Comparison of ENCODE assay signal across 16 cellular contexts in the genomic region with DNA sequence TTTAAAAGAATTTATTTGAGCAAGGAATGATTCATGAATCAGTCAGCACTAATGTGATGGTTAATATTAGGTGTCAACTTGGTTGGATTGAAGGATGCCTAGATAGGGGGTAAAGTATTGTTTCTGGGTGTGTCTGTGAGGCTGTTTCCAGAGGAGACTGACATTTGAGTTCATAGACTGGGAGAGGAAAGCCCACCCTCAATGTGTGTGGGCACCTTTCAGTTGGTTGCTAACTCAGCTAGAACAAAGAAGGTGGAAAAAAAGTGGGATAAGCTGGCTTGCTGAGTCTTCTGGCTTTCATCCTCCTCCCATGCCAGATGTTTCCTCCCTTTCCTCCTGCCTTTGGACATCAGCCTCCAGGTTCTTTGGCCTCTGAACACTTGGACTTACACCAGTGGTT. TPM values are rescaled to one million over a fixed set of nuclear protein-coding genes. Genes with fewer than 3 reads are reported as not detected.
DNase-seq lines count a peak whose midpoint lies in the region; ATAC-seq, FAIRE-seq and TF ChIP-seq lines count a peak whose summit lies in the region.
"Had no signal": no experiment of that assay in that cellular context is flagged by ENCODE, and none has a peak within 500 bp of the region (broad histone marks: within the 10 kb centered on the region; RNA-seq: fewer than 3 reads in every experiment).

No MANE protein-coding gene starts in this region.

- CTCF ChIA-PET in CD4-positive, alpha-beta T cell (lab: Charles Lee) = interaction anchor here (2.6 kb wide), 1 partner anchor 56 kb away, joined by 7 read pairs; no protein-coding TSS in a partner anchor
- CTCF ChIA-PET in Calu3 (lab: Charles Lee) = no interaction called here

- H3K27ac ChIP-seq in CD4-positive, alpha-beta T cell (ENCODE audit: low read depth, low read length) = no peak overlapping the region
- H3K27ac ChIP-seq in keratinocyte (ENCODE audit: control insufficient read depth, insufficient read depth, low read length) = peak overlapping the region; percentile 89
- no peak overlapping the region for H3K27ac ChIP-seq in left lung

- H3K4me3 Mint-ChIP-seq in CD4-positive, alpha-beta T cell = no peak overlapping the region
- H3K4me3 Mint-ChIP-seq in Calu3 (ENCODE audit: low read depth, unreplicated experiment) = no peak overlapping the region

- peak overlapping the region; percentile 25 for H3K4me2 ChIP-seq in keratinocyte (ENCODE audit: control insufficient read depth, extremely low read depth, insufficient read depth, low read depth, low read length)

- peak overlapping the region; percentile 74 for H3K27ac Mint-ChIP-seq in CD4-positive, alpha-beta T cell
- peak overlapping the region; percentile 87 for H3K27ac Mint-ChIP-seq in Calu3 (ENCODE audit: unreplicated experiment)

- peak overlapping the region; percentile 53 for H2AFZ ChIP-seq in keratinocyte (ENCODE audit: control insufficient read depth, low read length)

- POLR2A ChIA-PET in CD4-positive, alpha-beta T cell (lab: Charles Lee) = no interaction called here

- H3K4me1 ChIP-seq in keratinocyte (ENCODE audit: control insufficient read depth, extremely low read depth, insufficient read depth, low read length) (peaks cover 54% of the 10 kb centered on the region), left lung (peaks cover 9 to 31% of the 10 kb centered on the region in 2 donors)

- ATAC-seq in CD4-positive, alpha-beta T cell (ENCODE audit: poor library complexity) = no peak
- no peak for ATAC-seq in GM21515 (IDR thresholded peaks at IDR 0.05; ENCODE audit: unreplicated experiment)
- ATAC-seq in left lung = no peak

- dilution Hi-C loops in keratinocyte (cut with MboI; ENCODE audit: extremely low pct_ligation_motif_present, low sequenced_read_pairs) = no loop called here

- no peak for DNase-seq in CD4-positive, alpha-beta T cell
- DNase-seq in Calu3 (no peak), bronchial epithelial cell (ENCODE audit: low read depth) (peak; percentile 63), keratinocyte (ENCODE audit: low read depth, low spot score) (no peak), left lung (no peak), AG08395 (ENCODE audit: low spot score) (no peak)
- DNase-seq: ACHN, DMS53, H7, Karpas-422, MM.1S, NCI-H1092 treated with DMSO at 0.1 percent for 48 hours, NCI-H187, NCI-H2171, NCI-H446 treated with DMSO at 0.1 percent for 48 hours had no signal

- no peaks in the 10 kb centered on the region for H3K9me3 ChIP-seq in CD4-positive, alpha-beta T cell (ENCODE audit: control insufficient read depth, low read length)
- H3K9me3 ChIP-seq in keratinocyte (ENCODE audit: control insufficient read depth, low read depth, low read length) (no peaks in the 10 kb centered on the region), left lung (no peaks in the 10 kb centered on the region)

- FAIRE-seq in bronchial epithelial cell (lab: Jason Lieb, UNC) (no peak), keratinocyte (lab: Jason Lieb, UNC) (peak; percentile 70)

- H3K36me3 Mint-ChIP-seq in CD4-positive, alpha-beta T cell (ENCODE audit: low read depth) = peaks cover 47% of the 10 kb centered on the region
- H3K36me3 Mint-ChIP-seq in Calu3 (ENCODE audit: insufficient read depth, unreplicated experiment) = peaks cover 5% of the 10 kb centered on the region

- no peaks in the 10 kb centered on the region for H3K79me2 ChIP-seq in keratinocyte (ENCODE audit: control insufficient read depth, insufficient read depth, low read length)

- intact Hi-C loops in CD4-positive, alpha-beta T cell (cut with DNase I, micrococcal nuclease) = loop anchor here in 1 of 2 experiments (5.0 kb wide), 1 partner anchor 80 kb away; no protein-coding TSS in a partner anchor
- intact Hi-C loops in Calu3 (cut with micrococcal nuclease; ENCODE audit: unreplicated experiment) = loop anchor here (5.0 kb wide), 1 partner anchor 180 kb away; no protein-coding TSS in a partner anchor
- intact Hi-C loops in left lung (cut with DNase I) = no loop called here

- no peaks in the 10 kb centered on the region for H3K27me3 ChIP-seq in CD4-positive, alpha-beta T cell (ENCODE audit: control insufficient read depth, insufficient read depth, low read length)
- H3K27me3 ChIP-seq in bronchial epithelial cell (ENCODE audit: control insufficient read depth, insufficient read depth, low read length) (no peaks in the 10 kb centered on the region), keratinocyte (ENCODE audit: control insufficient read depth, extremely low read depth, insufficient read depth, low read length) (no peaks in the 10 kb centered on the region), left lung (no peaks in the 10 kb centered on the region)

- no peak for TF ChIP-seq CTCF in CD4-positive, alpha-beta T cell (IDR thresholded peaks at IDR 0.05)
- TF ChIP-seq CTCF in Calu3 (IDR thresholded peaks at IDR 0.05; ENCODE audit: unreplicated experiment) (no peak), bronchial epithelial cell (IDR thresholded peaks at IDR 0.05; ENCODE audit: insufficient read depth, low read length, severe bottlenecking) (no peak), keratinocyte (optimal IDR thresholded peaks at IDR 0.05 in 1 of 3, IDR thresholded peaks at IDR 0.05 in 1 of 3, conservative IDR thresholded peaks at IDR 0.05 in 1 of 3; ENCODE audit: extremely low read depth in 1 of 3, insufficient read depth in 2 of 3, low read length in 3 of 3) (no peak), left lung (IDR thresholded peaks at IDR 0.05) (no peak)

- H3K4me1 Mint-ChIP-seq in CD4-positive, alpha-beta T cell (ENCODE audit: low read depth) = peaks cover 42% of the 10 kb centered on the region
- peaks cover 38% of the 10 kb centered on the region for H3K4me1 Mint-ChIP-seq in Calu3 (ENCODE audit: low read depth, unreplicated experiment)

- H3K27me3 Mint-ChIP-seq in CD4-positive, alpha-beta T cell = no peaks in the 10 kb centered on the region
- no peaks in the 10 kb centered on the region for H3K27me3 Mint-ChIP-seq in Calu3 (ENCODE audit: unreplicated experiment)

- no peaks in the 10 kb centered on the region for H3K9me3 Mint-ChIP-seq in CD4-positive, alpha-beta T cell
- H3K9me3 Mint-ChIP-seq in Calu3 (ENCODE audit: low read depth, unreplicated experiment) = no peaks in the 10 kb centered on the region

- BruUV-seq in Calu3 (replicated peaks; lab: Mats Ljungman, UMichigan) = no TSS peak

- H3K36me3 ChIP-seq in bronchial epithelial cell (ENCODE audit: control insufficient read depth, insufficient read depth, low read length) (no peaks in the 10 kb centered on the region), keratinocyte (ENCODE audit: control insufficient read depth in 2 of 2, extremely low read depth in 1 of 2, insufficient read depth in 2 of 2, low read length in 2 of 2) (no peaks in the 10 kb centered on the region), left lung (no peaks in the 10 kb centered on the region)

- no peak overlapping the region for H3K4me3 ChIP-seq in bronchial epithelial cell (ENCODE audit: low read depth, low read length)
- H3K4me3 ChIP-seq in keratinocyte (ENCODE audit: control insufficient read depth in 2 of 3, extremely low read depth in 1 of 3, insufficient read depth in 2 of 3, low read depth in 1 of 3, low read length in 3 of 3) = no peak overlapping the region
- H3K4me3 ChIP-seq in left lung = no peak overlapping the region

- no peaks in the 10 kb centered on the region for H3K9me1 ChIP-seq in keratinocyte (ENCODE audit: control insufficient read depth, extremely low read depth, insufficient read depth, low read length)

- H3K9ac ChIP-seq in keratinocyte (ENCODE audit: control insufficient read depth, extremely low read depth, insufficient read depth, low read length) = no peak overlapping the region

- no peaks in the 10 kb centered on the region for H4K20me1 ChIP-seq in keratinocyte (ENCODE audit: control insufficient read depth, extremely low read depth, insufficient read depth, low read length)

RNA-seq across cellular contexts. Expression of gene TESPA1, which starts 47.2 kb away (rescaled TPM):
- total RNA-seq in CD4-positive, alpha-beta T cell = 10 to 100 TPM; 96.3 to 98.2 TPM
- total RNA-seq in Calu3 (2022) (not detected in 2 replicates), bronchial epithelial cell (not detected in 2 replicates), left lung (1 to 10 TPM; 1.2 to 3.2 TPM)
- polyA plus RNA-seq in keratinocyte = 0.08 TPM in 1 of 3 replicates, not detected in the others
- polyA plus RNA-seq in keratinocyte (2011; ENCODE audit: low read depth) = not detected
- polyA plus RNA-seq in keratinocyte (2011; cell fraction: cytosol; rRNA removed) = not detected in 2 replicates
- polyA plus RNA-seq in keratinocyte (2011; cell fraction: nucleus; rRNA removed) = not detected in 2 replicates
- not detected in 2 replicates for polyA plus RNA-seq in keratinocyte (2012; ENCODE audit: low replicate concordance)
- not detected in 3 replicates for polyA minus RNA-seq in keratinocyte
- polyA minus RNA-seq in keratinocyte (2011; cell fraction: cytosol; rRNA and poly(A)+ RNA removed) = not detected
- polyA minus RNA-seq in keratinocyte (2011; cell fraction: nucleus; rRNA and poly(A)+ RNA removed) = not detected in 2 replicates
- total RNA-seq: H7 had no signal

Comparison
In these comparisons a context has a peak if more than half of its experiments do, and no peak if none do; other contexts are left out.
1. RNA of gene TESPA1, which starts 47.2 kb away (total RNA-seq): 96.3 to 98.2 TPM in CD4-positive, alpha-beta T cell; 1.2 to 3.2 TPM in left lung, not detected in Calu3 and not detected in bronchial epithelial cell; every median in the first group is over 10 times any median in the second.